In genomic region chr13:90702050-90702449, GRCh38 we compare ENCODE assay signal across 27 cellular contexts.
"Had no signal": no experiment of that assay in that cellular context is flagged by ENCODE, and none has a peak within 500 bp of the region (broad histone marks: within the 10 kb centered on the region; RNA-seq: fewer than 3 reads in every experiment).

No MANE protein-coding gene starts in this region.

- H3K4me1 ChIP-seq: stomach, suprapubic skin, testis, thyroid gland, tibial artery, tibial nerve, transverse colon, upper lobe of left lung, upper lobe of right lung, uterus, vagina had no signal

- H3K4me3 ChIP-seq: stomach, suprapubic skin, testis, thoracic aorta, thyroid gland, tibial artery, tibial nerve, transverse colon, upper lobe of left lung, upper lobe of right lung, uterus, vagina had no signal

- DNase-seq: stimulated activated CD4-positive, alpha-beta T cell treated with anti-CD3 and anti-CD28 coated beads, Interleukin-2, amount 100 ng/mL, for 48 hours; stimulated activated CD4-positive, alpha-beta T cell treated with anti-CD3 and anti-CD28 coated beads, Interleukin-4, amount 100 ng/mL, for 1 hour; stimulated activated CD4-positive, alpha-beta T cell treated with anti-CD3 and anti-CD28 coated beads, Interleukin-4, amount 100 ng/mL, for 24 hours; stimulated activated CD4-positive, alpha-beta T cell treated with anti-CD3 and anti-CD28 coated beads, Interleukin-4, amount 100 ng/mL, for 4 hours; stimulated activated CD8-positive, alpha-beta memory T cell treated with anti-CD3 and anti-CD28 coated beads, Interleukin-4, amount 100 ng/mL, for 48 hours; stimulated activated naive B cell treated with anti-CD40 and anti-IgM and Interleukin-4, amounts not matched to agents 10 μg/mL and 1 μg/mL and 100 μg/mL, for 72 hours; stimulated activated naive CD4-positive, alpha-beta T cell; stimulated activated naive CD4-positive, alpha-beta T cell treated with Interleukin-2 at 50 U/mL for 16 hours; stimulated activated naive CD8-positive, alpha-beta T cell treated with anti-CD3 and anti-CD28 coated beads, Interleukin-15, amount 100 ng/mL, for 72 hours; stimulated activated naive CD8-positive, alpha-beta T cell treated with anti-CD3 and anti-CD28 coated beads, Interleukin-15, Interleukin-2, amounts not matched to agents 100 U/mL and 50 U/mL, for 24 hours; stomach; substantia nigra; testis; thyroid gland; tibial artery; transverse colon; trophoblast cell; upper lobe of left lung; upper lobe of right lung; uterus had no signal

- H3K27me3 ChIP-seq: stomach, suprapubic skin, testis, thyroid gland, tibial artery, tibial nerve, transverse colon, upper lobe of left lung, upper lobe of right lung, uterus, vagina had no signal

- H3K27ac ChIP-seq: stomach, suprapubic skin, testis, thoracic aorta, thyroid gland, tibial artery, tibial nerve, transverse colon, upper lobe of left lung, upper lobe of right lung, uterus, vagina had no signal

- FAIRE-seq: urothelium cell line had no signal

- H3K9me3 ChIP-seq: suprapubic skin, testis, thoracic aorta, thyroid gland, tibial artery, transverse colon, upper lobe of left lung, upper lobe of right lung, uterus, vagina had no signal

- ATAC-seq: stimulated activated effector memory CD8-positive, alpha-beta T cell treated with anti-CD3 and anti-CD28 coated beads, Interleukin-12 subunit alpha, Interleukin-12 subunit beta, amount 100 ng/mL, for 72 hours; stimulated activated memory B cell treated with anti-CD40 and anti-IgM and Interleukin-4, amounts not matched to agents 10 μg/mL and 1 μg/mL and 100 μg/mL, for 72 hours; stimulated activated naive B cell treated with anti-CD40 and anti-IgM and Interleukin-4, amounts not matched to agents 10 μg/mL and 1 μg/mL and 100 μg/mL, for 72 hours; stimulated activated naive CD8-positive, alpha-beta T cell treated with anti-CD3 and anti-CD28 coated beads, Interleukin-15, amount 100 ng/mL, for 72 hours; stimulated activated naive CD8-positive, alpha-beta T cell treated with anti-CD3 and anti-CD28 coated beads, Interleukin-15, Interleukin-2, amounts not matched to agents 100 U/mL and 50 U/mL, for 24 hours; upper lobe of right lung had no signal

- H3K36me3 ChIP-seq: stomach, suprapubic skin, thoracic aorta, thyroid gland, tibial artery, tibial nerve, transverse colon, upper lobe of left lung, upper lobe of right lung, uterus, vagina had no signal
